ENCODE assay signal across 12 cellular contexts in the genomic region with DNA sequence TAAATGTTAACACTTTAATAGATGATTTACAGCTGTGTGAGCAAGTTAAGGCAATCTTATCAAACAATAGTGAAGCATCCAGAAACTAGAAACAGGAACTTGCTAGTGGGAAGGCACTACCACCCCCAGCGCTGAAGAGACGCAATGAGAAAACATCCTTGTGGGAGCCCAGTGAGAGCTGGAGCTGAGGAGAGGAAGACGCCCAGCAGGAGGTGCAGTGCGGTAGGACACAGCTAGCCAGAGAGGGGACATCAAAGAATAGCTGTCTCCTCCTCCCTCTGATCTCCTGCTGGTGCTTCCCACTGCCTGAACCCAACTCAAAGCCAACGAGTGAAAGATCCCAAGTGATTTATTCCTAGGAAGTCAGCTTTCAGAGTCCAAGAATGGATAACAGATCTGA.
DNase-seq lines count a peak whose midpoint lies in the region; ATAC-seq and TF ChIP-seq lines count a peak whose summit lies in the region.
"Had no signal": no experiment of that assay in that cellular context is flagged by ENCODE, and none has a peak within 500 bp of the region (broad histone marks: within the 10 kb centered on the region; RNA-seq: fewer than 3 reads in every experiment).

No MANE protein-coding gene starts in this region.

- H4K8ac ChIP-seq in mesendoderm (ENCODE audit: low read depth, low read length) = no peak overlapping the region

- H3K4me3 ChIP-seq in mesendoderm (ENCODE audit: low read length) (no peak overlapping the region), breast epithelium (no peak overlapping the region)
- H3K4me3 ChIP-seq: sigmoid colon had no signal

- no peak overlapping the region for H4K5ac ChIP-seq in mesendoderm (ENCODE audit: low read length)

- H3K9ac ChIP-seq in mesendoderm (ENCODE audit: low read length) = no peak overlapping the region

- WGBS in mesendoderm (ENCODE audit: extremely low coverage, insufficient coverage, low lambda C conversion rate) = no CpG with 5 or more reads among the region's 5 CpGs

- H3K56ac ChIP-seq in mesendoderm (ENCODE audit: low read length) = no peak overlapping the region

- H3K4ac ChIP-seq in mesendoderm (ENCODE audit: low read depth, low read length) = no peak overlapping the region

- peaks cover 2% of the 10 kb centered on the region for H3K4me1 ChIP-seq in mesendoderm (ENCODE audit: control insufficient read depth, low read depth, low read length)
- H3K4me1 ChIP-seq in breast epithelium = no peaks in the 10 kb centered on the region
- H3K4me1 ChIP-seq: sigmoid colon had no signal

- no peak overlapping the region for H3K23ac ChIP-seq in mesendoderm (ENCODE audit: low read length)

- no peak for ATAC-seq in HG03025 (IDR thresholded peaks at IDR 0.05; ENCODE audit: low FRiP score, unreplicated experiment)

- no peak overlapping the region for H2BK5ac ChIP-seq in mesendoderm (ENCODE audit: low read length)

- H3K9me3 ChIP-seq in breast epithelium = no peaks in the 10 kb centered on the region
- H3K9me3 ChIP-seq: sigmoid colon had no signal

- TF ChIP-seq CTCF in breast epithelium (IDR thresholded peaks at IDR 0.05) = no peak

- no peak overlapping the region for H2AK5ac ChIP-seq in mesendoderm (ENCODE audit: low read length)

- no peaks in the 10 kb centered on the region for H3K27me3 ChIP-seq in mesendoderm (ENCODE audit: insufficient read depth, low read length, poor library complexity)
- H3K27me3 ChIP-seq in breast epithelium = no peaks in the 10 kb centered on the region
- H3K27me3 ChIP-seq: sigmoid colon had no signal

- H2BK120ac ChIP-seq in mesendoderm (ENCODE audit: low read depth, low read length) = no peak overlapping the region

- H3K18ac ChIP-seq in mesendoderm (ENCODE audit: low read length) = no peak overlapping the region

- DNase-seq in ELF-1 (ENCODE audit: low read depth, low spot score) = peak; percentile 82
- DNase-seq in KBM-7 = peak; percentile 19
- DNase-seq in dermis blood vessel endothelial cell = peak; percentile 28
- peak; percentile 88 for DNase-seq in mesendoderm
- no peak for DNase-seq in breast epithelium (ENCODE audit: low spot score in 2 of 2)
- DNase-seq in NCI-H446 treated with DMSO at 0.1 percent for 48 hours (lab: John Stamatoyannopoulos, UW) = no peak
- DNase-seq: activated CD8-positive, alpha-beta memory T cell treated with anti-CD3 and anti-CD28 coated beads, Interleukin-2, amount 50 U/mL, for 48 hours; anterior cingulate cortex; DMS79; sigmoid colon; T-helper 9 cell had no signal

- intact Hi-C loops in breast epithelium (cut with DNase I; ENCODE audit: low total_unique reads) = no loop called here

- H3K4me2 ChIP-seq in mesendoderm (ENCODE audit: low read length) = no peak overlapping the region

- no peak for TF ChIP-seq POLR2A in breast epithelium (IDR thresholded peaks at IDR 0.05)

- no peak overlapping the region for H2BK15ac ChIP-seq in mesendoderm (replicated peaks; ENCODE audit: low read depth)

- no peak overlapping the region for H3K27ac ChIP-seq in mesendoderm (ENCODE audit: low read depth, low read length)
- no peak overlapping the region for H3K27ac ChIP-seq in breast epithelium
- H3K27ac ChIP-seq: sigmoid colon had no signal

- no peaks in the 10 kb centered on the region for H3K79me1 ChIP-seq in mesendoderm (ENCODE audit: low read length)

- no peaks in the 10 kb centered on the region for H3K36me3 ChIP-seq in mesendoderm (ENCODE audit: control insufficient read depth, insufficient read depth, low read length)
- no peaks in the 10 kb centered on the region for H3K36me3 ChIP-seq in breast epithelium
- H3K36me3 ChIP-seq: sigmoid colon had no signal

- in situ Hi-C loops in KBM-7 (cut with MboI; ENCODE audit: low pct_unique_long_range_greater_than_20kb, low sequenced_read_pairs) = no loop called here

- no peaks in the 10 kb centered on the region for H3K79me2 ChIP-seq in mesendoderm (ENCODE audit: control insufficient read depth, insufficient read depth, low read length)

Comparison
In these comparisons a context has a peak if more than half of its experiments do, and no peak if none do; other contexts are left out.
1. DNase-seq: peak in ELF-1 (single experiment), KBM-7 (single experiment), dermis blood vessel endothelial cell (single experiment) and mesendoderm (single experiment); none in breast epithelium (0 of 2) and NCI-H446 treated with DMSO at 0.1 percent for 48 hours (single experiment).